ENCODE assay signal across 8 cellular contexts in the genomic region with DNA sequence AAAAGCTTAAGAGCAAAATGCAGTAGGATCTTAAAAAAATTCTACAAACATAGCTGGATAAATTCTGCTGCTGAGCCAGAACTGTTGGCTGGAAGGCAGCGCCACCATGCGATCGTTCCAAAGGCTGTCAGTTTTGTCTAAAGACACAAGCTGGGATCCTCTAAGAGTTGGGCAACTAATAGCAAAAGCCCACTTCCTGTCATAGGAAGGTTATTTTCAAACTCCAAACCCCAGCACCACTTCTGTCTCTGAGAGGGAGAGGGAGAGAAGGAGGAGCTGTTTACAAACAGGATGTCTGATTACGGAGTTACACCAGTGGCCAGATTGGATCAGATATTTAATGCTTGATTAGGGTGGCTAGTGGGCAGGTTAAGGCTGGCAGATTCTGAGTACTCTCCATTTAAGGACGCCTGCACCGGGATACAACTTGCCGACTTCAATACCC. TPM values are rescaled to one million over a fixed set of nuclear protein-coding genes. Genes with fewer than 3 reads are reported as not detected.
A peak's percentile ranks its signal among the peaks of the same experiment; 100 is the strongest.
DNase-seq lines count a peak whose midpoint lies in the region; ATAC-seq and TF ChIP-seq lines count a peak whose summit lies in the region.

No MANE protein-coding gene starts in this region.

- in situ Hi-C loops in GM13977 (cut with MboI; ENCODE audit: low pct_unique_long_range_greater_than_20kb, low sequenced_read_pairs, unreplicated experiment), result no loop called here

- intact Hi-C loops in right cardiac atrium (cut with DNase I), result no loop called here

- peak; percentile 63 to 78 for ATAC-seq in right cardiac atrium
- no peak for ATAC-seq in HG02970 (IDR thresholded peaks at IDR 0.05; ENCODE audit: low FRiP score, unreplicated experiment)

- H3K4me1 ChIP-seq in right cardiac atrium (ENCODE audit: control insufficient read depth, insufficient read depth, low read length), result peaks cover 2% of the 10 kb centered on the region

- H3K4me3 ChIP-seq in right cardiac atrium (ENCODE audit: low read length), result no peak overlapping the region

- peak; percentile 47 for TF ChIP-seq CTCF in GM13977 (IDR thresholded peaks at IDR 0.05; ENCODE audit: extremely low read depth, insufficient read depth, missing control alignments)

- DNase-seq in A172 (ENCODE audit: low spot score) (peak; percentile 41), GM13977 (ENCODE audit: low spot score) (peak; percentile 23), NCI-H510A treated with DMSO at 0.1 percent for 48 hours (lab: John Stamatoyannopoulos, UW) (peak; percentile 36), amniotic epithelial cell (ENCODE audit: low read depth) (peak; percentile 86), right cardiac atrium (peak; percentile 43 to 80 (median 79)), putamen (ENCODE audit: low spot score) (peak; percentile 65), NCI-H69 (lab: John Stamatoyannopoulos, UW) (no peak)

- 41% methylated on average over 7 of the region's 7 CpGs for whole genome bisulfite sequencing in right cardiac atrium

- H3K27me3 ChIP-seq in right cardiac atrium (ENCODE audit: control insufficient read depth, insufficient read depth), result no peaks in the 10 kb centered on the region

- H3K9me3 ChIP-seq in right cardiac atrium (ENCODE audit: control insufficient read depth, low read length), result no peaks in the 10 kb centered on the region

- no peak overlapping the region for H3K27ac ChIP-seq in right cardiac atrium (ENCODE audit: low read length)

RNA-seq across cellular contexts. Expression of a gene that starts 44.0 kb away (rescaled TPM):
- 0.60 and 1.6 TPM in 2 replicates for total RNA-seq in A172 (2014; rRNA removed; shearing (Covaris generic))
- total RNA-seq in right cardiac atrium, result 10 to 100 TPM; 40.7 to 42.5 (median 41.1) TPM
- polyA plus RNA-seq in right cardiac atrium, result 25.0 TPM

Comparison
In these comparisons a context has a peak if more than half of its experiments do, and no peak if none do; other contexts are left out.
1. RNA of a gene that starts 44.0 kb away (total RNA-seq): 40.7 to 42.5 TPM in right cardiac atrium; 0.60 to 1.6 TPM in A172; every median in the first group is over 10 times any median in the second.